ENCODE assay signal across 1 cellular context in the genomic region with DNA sequence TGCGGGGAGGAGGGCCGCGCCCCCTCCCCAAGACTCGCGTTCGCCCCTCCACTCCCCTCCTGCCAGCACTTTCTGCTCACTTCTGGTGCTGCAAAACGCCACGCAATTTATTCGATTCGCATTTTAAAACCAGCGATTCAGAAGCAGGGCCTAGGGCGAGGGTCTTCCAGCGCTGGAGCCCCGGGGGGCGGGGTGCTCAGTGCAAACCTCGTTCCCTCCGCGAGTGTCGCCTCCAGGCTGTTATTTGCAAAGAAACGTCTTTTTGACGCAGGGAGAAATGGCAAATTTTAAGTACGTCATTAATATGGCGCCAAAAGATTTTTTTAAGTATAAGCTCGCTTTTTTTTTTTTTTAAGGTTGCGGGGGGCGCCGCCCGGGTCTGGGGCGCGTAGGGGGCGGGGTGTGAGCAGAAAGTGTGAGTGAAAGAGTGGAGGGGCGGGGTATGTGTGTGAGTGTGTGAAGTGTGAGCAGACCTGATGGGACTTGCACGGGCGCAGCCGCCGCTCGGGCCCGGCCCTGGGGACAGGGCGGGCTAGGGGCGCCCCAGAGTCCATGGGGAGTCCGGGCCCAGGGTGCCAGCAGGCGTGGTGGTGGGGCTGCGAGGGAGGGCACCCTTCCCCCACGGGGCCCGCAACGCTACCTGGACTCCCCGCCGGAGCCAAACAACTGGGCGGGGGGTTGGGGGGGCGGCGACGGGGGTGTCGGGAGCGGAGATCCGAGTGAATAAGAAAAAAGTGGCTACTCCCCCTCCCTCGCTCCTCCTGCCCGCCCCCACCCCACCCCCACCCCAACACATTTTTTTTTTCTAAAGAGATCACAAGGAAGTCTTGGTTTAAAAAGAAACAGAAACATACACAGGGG.
TF ChIP-seq lines count a peak whose summit lies in the region.

Gene JADE2 (plus strand): TSS at position 845 of the 861 bp plus-strand sequence. CDS start 10,188 bp downstream, outside the sequence.

TF ChIP-seq in H1, 55 proteins besides CTCF, POLR2A, EP300 and RAD21:
- peak in 1 of 2 experiments; percentile 10; a peak in 1 of 4 replicates for TF ChIP-seq SIN3A (conservative IDR thresholded peaks at IDR 0.05 in 1 of 2, IDR thresholded peaks at IDR 0.05 in 1 of 2; ENCODE audit: low read depth in 1 of 2, low read length in 2 of 2)
- peak; percentile 4; the same call in 1 of the 2 replicates for TF ChIP-seq JUND (IDR thresholded peaks at IDR 0.05; ENCODE audit: low read length)
- no peak for TF ChIP-seq SIX5 (IDR thresholded peaks at IDR 0.05; ENCODE audit: low read depth, low read length)
- TF ChIP-seq TAF1 (IDR thresholded peaks at IDR 0.05; ENCODE audit: low read depth, low read length), result 0 out of 2 replicates have a peak, but pooled peaks have one; percentile 16
- peak; percentile 23 for TF ChIP-seq SAP30 (IDR thresholded peaks at IDR 0.05; ENCODE audit: insufficient read depth, insufficient replicate concordance, low read length)
- TF ChIP-seq RXRA (IDR thresholded peaks at IDR 0.05; ENCODE audit: insufficient read depth, low read depth, low read length), result no peak
- peak; percentile 59 for TF ChIP-seq CHD2 (IDR thresholded peaks at IDR 0.05; ENCODE audit: low read length)
- TF ChIP-seq BRCA1 (IDR thresholded peaks at IDR 0.05; ENCODE audit: low read depth, low read length), result 0 out of 2 replicates have a peak, but pooled peaks have one; percentile 13
- no peak for TF ChIP-seq CBX5 (IDR thresholded peaks at IDR 0.05; ENCODE audit: low read depth, low read length)
- peak; percentile 56; the same call in 1 of the 2 replicates for TF ChIP-seq CREB1 (IDR thresholded peaks at IDR 0.05)
- TF ChIP-seq BACH1 (IDR thresholded peaks at IDR 0.05; ENCODE audit: low read length), result no peak
- TF ChIP-seq HDAC2 (IDR thresholded peaks at IDR 0.05; ENCODE audit: borderline replicate concordance in 1 of 2, low read depth in 2 of 2, low read length in 2 of 2), result peak in 1 of 2 experiments; percentile 44; a peak in 1 of 4 replicates
